Comparison of ENCODE assay signal across 10 cellular contexts in genomic region chr2:234446404-234447076, GRCh38. TPM values are rescaled to one million over a fixed set of nuclear protein-coding genes. Genes with fewer than 3 reads are reported as not detected.
DNase-seq lines count a peak whose midpoint lies in the region; ATAC-seq and TF ChIP-seq lines count a peak whose summit lies in the region.
"Had no signal": no experiment of that assay in that cellular context is flagged by ENCODE, and none has a peak within 500 bp of the region (broad histone marks: within the 10 kb centered on the region; RNA-seq: fewer than 3 reads in every experiment).

No MANE protein-coding gene starts in this region.

- H3K4me1 ChIP-seq in neuronal stem cell (ENCODE audit: control insufficient read depth in 2 of 2, insufficient read depth in 1 of 2, low read depth in 1 of 2, low read length in 2 of 2), result peaks cover 34 to 35% of the 10 kb centered on the region in 2 donors
- peaks cover 0 to 20% (median 9%) of the 10 kb centered on the region in 4 donors for H3K4me1 ChIP-seq in tibial nerve

- no peak overlapping the region for H3K9ac ChIP-seq in neuronal stem cell (ENCODE audit: low read depth, low read length, poor library complexity)

- H3K14ac ChIP-seq in neuronal stem cell (ENCODE audit: low read length), result peak overlapping the region; percentile 5

- H3K27ac ChIP-seq in neuronal stem cell (replicated peaks; ENCODE audit: low read length) (peak overlapping the region; percentile 6), tibial nerve (peak overlapping the region in 3 of 4 donors; percentile 59 to 74 (median 60))
- H3K27ac ChIP-seq: PC-9 had no signal

- H2BK15ac ChIP-seq in neuronal stem cell (ENCODE audit: low read length), result peak overlapping the region; percentile 39

- H3K27ac Mint-ChIP-seq in chondrocyte (ENCODE audit: unreplicated experiment), result peak overlapping the region; percentile 77

- peak overlapping the region; percentile 98 for H2BK120ac ChIP-seq in neuronal stem cell (ENCODE audit: low read depth, low read length)

- peaks cover 92% of the 10 kb centered on the region for H3K4me1 Mint-ChIP-seq in chondrocyte (ENCODE audit: low read depth)

- H3K36me3 Mint-ChIP-seq in chondrocyte (ENCODE audit: low read depth), result no peaks in the 10 kb centered on the region

- H3K27me3 ChIP-seq in neuronal stem cell (ENCODE audit: control insufficient read depth in 3 of 3, insufficient read depth in 3 of 3, low read depth in 1 of 3, low read length in 3 of 3), result no peaks in the 10 kb centered on the region
- H3K27me3 ChIP-seq in tibial nerve, result no peaks in the 10 kb centered on the region

- H3K23ac ChIP-seq in neuronal stem cell (ENCODE audit: low read depth, low read length, poor library complexity), result no peak overlapping the region

- H2AK5ac ChIP-seq in neuronal stem cell (ENCODE audit: low read depth, low read length), result peak overlapping the region; percentile 99

- H3K4me2 ChIP-seq in neuronal stem cell (ENCODE audit: insufficient read depth, low read length, poor library complexity, severe bottlenecking), result no peak overlapping the region
- H3K4me2 ChIP-seq: PC-9 had no signal

- no peaks in the 10 kb centered on the region for H3K79me1 ChIP-seq in neuronal stem cell (ENCODE audit: low read depth, low read length)

- peak; percentile 22 to 64 (median 44) for DNase-seq in activated CD4-positive, CD25-positive, alpha-beta regulatory T cell (lab: John Stamatoyannopoulos, UW)
- no peak for DNase-seq in chondrocyte (ENCODE audit: low spot score)
- DNase-seq in neuronal stem cell (ENCODE audit: low spot score), result no peak
- DNase-seq in tibial nerve (ENCODE audit: low spot score in 2 of 2), result peak; percentile 21 to 41
- no peak for DNase-seq in mesenteric fat pad (ENCODE audit: low spot score)
- DNase-seq in NCI-H2171 (lab: John Stamatoyannopoulos, UW), result no peak

- H3K9me3 ChIP-seq in neuronal stem cell (replicated peaks in 1 of 2; ENCODE audit: control insufficient read depth in 2 of 2, insufficient read depth in 1 of 2, low read depth in 1 of 2, low read length in 2 of 2) (peaks cover 4 to 7% of the 10 kb centered on the region in 2 donors), tibial nerve (no peaks in the 10 kb centered on the region)

- TF ChIP-seq CTCF in chondrocyte (IDR thresholded peaks at IDR 0.05), result no peak
- no peak for TF ChIP-seq CTCF in tibial nerve (IDR thresholded peaks at IDR 0.05)

- no peaks in the 10 kb centered on the region for H3K27me3 Mint-ChIP-seq in chondrocyte (ENCODE audit: low read depth)

- H2BK12ac ChIP-seq in neuronal stem cell (ENCODE audit: low read length), result peak overlapping the region; percentile 98

- peaks cover 2% of the 10 kb centered on the region for H3K9me3 Mint-ChIP-seq in chondrocyte (ENCODE audit: low read depth)

- H3K4me3 Mint-ChIP-seq in chondrocyte (ENCODE audit: unreplicated experiment), result no peak overlapping the region
- H3K4me3 Mint-ChIP-seq: nephron had no signal

- H2BK5ac ChIP-seq in neuronal stem cell (ENCODE audit: low read length), result peak overlapping the region; percentile 79

- TF ChIP-seq EP300 in tibial nerve (IDR thresholded peaks at IDR 0.05), result peak in 1 of 2 donors; percentile 66

- no peak overlapping the region for H3K4me3 ChIP-seq in neuronal stem cell (ENCODE audit: low read length in 2 of 2)
- no peak overlapping the region for H3K4me3 ChIP-seq in tibial nerve
- H3K4me3 ChIP-seq: PC-9 had no signal

- no peak overlapping the region for H2AFZ ChIP-seq in neuronal stem cell (ENCODE audit: low read length)
- H2AFZ ChIP-seq: PC-9 had no signal

- peak overlapping the region; percentile 60 for H4K91ac ChIP-seq in neuronal stem cell (ENCODE audit: low read depth, low read length, poor library complexity)

- H3K4ac ChIP-seq in neuronal stem cell (ENCODE audit: low read length), result peak overlapping the region; percentile 87

- peak overlapping the region; percentile 93 for H3K18ac ChIP-seq in neuronal stem cell (ENCODE audit: low read length)

- WGBS in neuronal stem cell (ENCODE audit: extremely low coverage in 2 of 2, insufficient read length in 2 of 2, insufficient replicate concordance in 1 of 2), 2 donors, result no CpG with 5 or more reads among the region's 18 CpGs
- WGBS in tibial nerve, 2 donors, result 80 to 88% methylated on average over 18 of the region's 18 CpGs

- ATAC-seq in GM19023 (IDR thresholded peaks at IDR 0.05; ENCODE audit: unreplicated experiment) (peak; percentile 92), HG03097 (IDR thresholded peaks at IDR 0.05; ENCODE audit: low FRiP score, unreplicated experiment) (peak; percentile 92)

- TF ChIP-seq POLR2A in tibial nerve (IDR thresholded peaks at IDR 0.05), result peak in 1 of 2 donors; percentile 23

- H4K8ac ChIP-seq in neuronal stem cell (ENCODE audit: low read depth, low read length), result peak overlapping the region; percentile 67

- no peaks in the 10 kb centered on the region for H3K36me3 ChIP-seq in neuronal stem cell (replicated peaks in 1 of 2; ENCODE audit: control insufficient read depth in 2 of 2, insufficient read depth in 2 of 2, low read length in 2 of 2)
- no peaks in the 10 kb centered on the region for H3K36me3 ChIP-seq in tibial nerve

RNA-seq across cellular contexts. Expression of gene ARL4C, which starts 50.3 kb away (rescaled TPM):
- 16.4 to 129 TPM (median 127 TPM) in 3 replicates for total RNA-seq in chondrocyte
- polyA plus RNA-seq in neuronal stem cell (2013, experiment 1 of 2), result 123 TPM
- polyA plus RNA-seq in neuronal stem cell (2013, experiment 2 of 2), result 127 TPM
- 10 to 100 TPM in 3 of 4 donors, 1 to 10 TPM in 1; 5.5 to 13.3 (median 10.8) TPM for total RNA-seq in tibial nerve
- 17.4 TPM for total RNA-seq in mesenteric fat pad

Comparison
In these comparisons a context has a peak if more than half of its experiments do, and no peak if none do; other contexts are left out.
1. DNase-seq: peak in activated CD4-positive, CD25-positive, alpha-beta regulatory T cell (4 of 4) and tibial nerve (2 of 2); none in chondrocyte (single experiment), neuronal stem cell (single experiment), mesenteric fat pad (single experiment) and NCI-H2171 (single experiment).